ENCODE assay signal across 7 cellular contexts in the genomic region with DNA sequence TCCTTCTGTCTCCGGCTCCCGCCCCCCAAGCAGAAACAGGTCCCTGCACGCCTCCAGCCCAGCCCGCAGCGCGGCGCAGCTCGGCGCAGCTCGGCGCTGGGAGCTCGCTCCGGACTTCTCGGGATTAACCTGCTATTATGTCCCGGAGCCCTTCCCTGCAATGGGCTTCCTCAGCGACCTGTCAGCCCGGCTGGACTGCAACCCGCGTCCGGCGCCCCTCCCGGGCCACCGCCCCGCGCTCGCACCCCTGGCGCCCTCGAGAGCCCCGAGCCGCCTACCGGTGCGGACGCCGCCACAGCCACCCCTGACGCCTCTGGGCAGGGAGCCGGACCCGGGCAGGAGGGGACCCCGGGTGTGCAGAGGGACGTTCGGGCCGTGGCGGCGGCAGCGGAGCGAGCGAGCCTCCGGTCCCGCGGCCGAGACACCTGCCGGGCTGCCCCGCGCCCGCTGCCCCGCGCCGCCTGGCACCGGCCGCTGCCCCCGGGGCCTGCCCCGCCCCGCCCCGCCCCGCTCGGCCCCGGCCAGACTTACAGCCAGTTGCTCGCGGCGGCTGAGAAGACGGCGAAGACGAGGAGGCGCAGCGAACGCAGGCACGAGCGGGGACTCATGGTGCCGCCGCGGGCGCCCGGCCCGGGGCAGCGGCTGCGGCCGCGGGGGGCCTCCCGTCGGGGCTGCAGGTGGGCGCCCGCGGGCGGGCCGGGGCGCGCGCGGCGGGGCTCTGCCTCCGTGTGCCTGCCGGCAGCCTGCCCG. TPM values are rescaled to one million over a fixed set of nuclear protein-coding genes. Genes with fewer than 3 reads are reported as not detected.
DNase-seq lines count a peak whose midpoint lies in the region; ATAC-seq and TF ChIP-seq lines count a peak whose summit lies in the region.

No MANE protein-coding gene starts in this region.

- no peak overlapping the region for H2BK15ac ChIP-seq in mesendoderm (replicated peaks; ENCODE audit: low read depth)

- no peak overlapping the region for H2AK5ac ChIP-seq in mesendoderm (ENCODE audit: low read length)

- peak overlapping the region; percentile 30 for H3K4me2 ChIP-seq in mesendoderm (ENCODE audit: low read length)

- H2BK5ac ChIP-seq in mesendoderm (ENCODE audit: low read length), result no peak overlapping the region

- H3K27me3 ChIP-seq in dorsolateral prefrontal cortex (peaks cover 0 to 21% (median 0%) of the 10 kb centered on the region in 45 donors), mesendoderm (ENCODE audit: insufficient read depth, low read length, poor library complexity) (no peaks in the 10 kb centered on the region), aorta (ENCODE audit: control insufficient read depth in 1 of 2, insufficient read depth in 2 of 2, low read length in 1 of 2) (no peaks in the 10 kb centered on the region)

- peak overlapping the region in 4 of 59 donors; percentile 2 to 44 (median 10) for H3K27ac ChIP-seq in dorsolateral prefrontal cortex
- no peak overlapping the region for H3K27ac ChIP-seq in mesendoderm (ENCODE audit: low read depth, low read length)
- no peak overlapping the region for H3K27ac ChIP-seq in aorta (ENCODE audit: low read depth in 1 of 2, low read length in 2 of 2)

- no peaks in the 10 kb centered on the region for H3K9me3 ChIP-seq in aorta (ENCODE audit: control insufficient read depth, low read length)

- intact Hi-C loops in dorsolateral prefrontal cortex (cut with DNase I) (loop anchor here in 1 of 2 donors (5.0 kb wide), 1 partner anchor 35 kb away; no protein-coding TSS in a partner anchor), aorta (cut with DNase I) (no loop called here)

- H2BK120ac ChIP-seq in mesendoderm (ENCODE audit: low read depth, low read length), result no peak overlapping the region

- H3K36me3 ChIP-seq in mesendoderm (ENCODE audit: control insufficient read depth, insufficient read depth, low read length) (no peaks in the 10 kb centered on the region), aorta (ENCODE audit: control insufficient read depth in 1 of 2, insufficient read depth in 2 of 2, low read length in 1 of 2) (no peaks in the 10 kb centered on the region)

- no peak overlapping the region for H4K8ac ChIP-seq in mesendoderm (ENCODE audit: low read depth, low read length)

- no CpG with 5 or more reads among the region's 102 CpGs for WGBS in mesendoderm (ENCODE audit: extremely low coverage, insufficient coverage, low lambda C conversion rate)
- 1% methylated on average over 40 to 102 of the region's 102 CpGs for WGBS in aorta, 2 donors

- peak; percentile 29 for DNase-seq in NCI-H2171 (lab: John Stamatoyannopoulos, UW)
- peak in 1 of 10 donors; percentile 6 for DNase-seq in dorsolateral prefrontal cortex
- peak; percentile 58 for DNase-seq in mesendoderm
- no peak for DNase-seq in aorta
- DNase-seq in NCI-H1694 (lab: John Stamatoyannopoulos, UW), result no peak

- H3K18ac ChIP-seq in mesendoderm (ENCODE audit: low read length), result no peak overlapping the region

- H3K4me1 ChIP-seq in mesendoderm (ENCODE audit: control insufficient read depth, low read depth, low read length) (peaks cover 6% of the 10 kb centered on the region), aorta (ENCODE audit: control insufficient read depth in 1 of 2, insufficient read depth in 2 of 2, low read length in 2 of 2) (no peaks in the 10 kb centered on the region)

- H3K4ac ChIP-seq in mesendoderm (ENCODE audit: low read depth, low read length), result no peak overlapping the region

- H3K79me2 ChIP-seq in mesendoderm (ENCODE audit: control insufficient read depth, insufficient read depth, low read length), result no peaks in the 10 kb centered on the region

- H3K23ac ChIP-seq in mesendoderm (ENCODE audit: low read length), result no peak overlapping the region

- no peaks in the 10 kb centered on the region for H3K79me1 ChIP-seq in mesendoderm (ENCODE audit: low read length)

- ATAC-seq in GM18498 (IDR thresholded peaks at IDR 0.05; ENCODE audit: unreplicated experiment), result peak; percentile 35
- ATAC-seq in aorta (ENCODE audit: low FRiP score), result peak; percentile 6
- no peak for ATAC-seq in GM21619 (IDR thresholded peaks at IDR 0.05; ENCODE audit: unreplicated experiment)

- no peak for TF ChIP-seq CTCF in dorsolateral prefrontal cortex (IDR thresholded peaks at IDR 0.05 in 54 of 56, conservative IDR thresholded peaks at IDR 0.05 in 2 of 56; ENCODE audit: low read depth in 1 of 56, partially characterized antibody in 56 of 56)

- H3K56ac ChIP-seq in mesendoderm (ENCODE audit: low read length), result peak overlapping the region; percentile 66

- peak overlapping the region; percentile 43 for H3K9ac ChIP-seq in mesendoderm (ENCODE audit: low read length)

- no peak overlapping the region for H4K5ac ChIP-seq in mesendoderm (ENCODE audit: low read length)

- H3K4me3 ChIP-seq in dorsolateral prefrontal cortex (peak overlapping the region; percentile 35 to 75 (median 59)), mesendoderm (ENCODE audit: low read length) (no peak overlapping the region), aorta (ENCODE audit: low read length in 2 of 2) (peak overlapping the region; percentile 45 to 69)

RNA-seq across cellular contexts. Expression of a gene that starts 0.4 kb away (rescaled TPM):
- total RNA-seq in dorsolateral prefrontal cortex (1 to 10 TPM in 98 of 120 experiments, under 1 TPM in 22; 0.50 to 4.2 (median 1.5) TPM), aorta (not detected)
- polyA plus RNA-seq in mesendoderm (2013, experiment 1 of 2), result 0.08 TPM
- polyA plus RNA-seq in mesendoderm (2013, experiment 2 of 2), result 0.10 TPM
- polyA plus RNA-seq in aorta, result not detected

Comparison
In these comparisons a context has a peak if more than half of its experiments do, and no peak if none do; other contexts are left out.
1. DNase-seq: peak in NCI-H2171 (single experiment) and mesendoderm (single experiment); none in aorta (0 of 2) and NCI-H1694 (single experiment).